In genomic region chr19:6064703-6065073, GRCh38 we compare ENCODE assay signal across 18 cellular contexts. TPM values are rescaled to one million over a fixed set of nuclear protein-coding genes. Genes with fewer than 3 reads are reported as not detected.
DNase-seq lines count a peak whose midpoint lies in the region; ATAC-seq and TF ChIP-seq lines count a peak whose summit lies in the region.
"Had no signal": no experiment of that assay in that cellular context is flagged by ENCODE, and none has a peak within 500 bp of the region (broad histone marks: within the 10 kb centered on the region; RNA-seq: fewer than 3 reads in every experiment).

No MANE protein-coding gene starts in this region.

- peaks cover 49% of the 10 kb centered on the region for H3K4me1 ChIP-seq in CD4-positive, alpha-beta memory T cell (ENCODE audit: insufficient read depth, low read length)
- H3K4me1 ChIP-seq in Peyer's patch (peaks cover 0 to 85% (median 2%) of the 10 kb centered on the region in 4 donors), esophagus muscularis mucosa (peaks cover 87 to 100% (median 98%) of the 10 kb centered on the region in 4 donors)

- peak overlapping the region in 1 of 8 donors; percentile 26 for H3K4me3 Mint-ChIP-seq in CD4-positive, alpha-beta memory T cell
- H3K4me3 Mint-ChIP-seq in progenitor cell of endocrine pancreas (ENCODE audit: low read depth), result peak overlapping the region; percentile 45
- H3K4me3 Mint-ChIP-seq: activated naive CD4-positive, alpha-beta T cell treated with anti-CD3 and anti-CD28 coated beads, Interleukin-2, amount 10 ng/mL, durations not matched to agents 7 days and 5 days had no signal

- TF ChIP-seq EP300 in esophagus muscularis mucosa (IDR thresholded peaks at IDR 0.05), result no peak

- peaks cover 0 to 2% of the 10 kb centered on the region in 2 donors for H3K27me3 Mint-ChIP-seq in CD4-positive, alpha-beta memory T cell
- H3K27me3 Mint-ChIP-seq in progenitor cell of endocrine pancreas, result no peaks in the 10 kb centered on the region

- H3K27ac Mint-ChIP-seq in CD4-positive, alpha-beta memory T cell, result peak overlapping the region in 5 of 7 donors; percentile 43 to 82 (median 69)
- no peak overlapping the region for H3K27ac Mint-ChIP-seq in progenitor cell of endocrine pancreas
- H3K27ac Mint-ChIP-seq: activated naive CD4-positive, alpha-beta T cell treated with anti-CD3 and anti-CD28 coated beads, Interleukin-2, amount 10 ng/mL, durations not matched to agents 7 days and 5 days had no signal

- no peak overlapping the region for H3K27ac ChIP-seq in CD4-positive, alpha-beta memory T cell (ENCODE audit: low read depth, low read length)
- H3K27ac ChIP-seq in Peyer's patch (peak overlapping the region; percentile 40 to 92 (median 55)), esophagus muscularis mucosa (replicated peaks in 1 of 4) (peak overlapping the region; percentile 92 to 94 (median 94))
- H3K27ac ChIP-seq: SJCRH30 had no signal

- intact Hi-C loops in CD4-positive, alpha-beta memory T cell (cut with micrococcal nuclease), result loop anchor here (5.0 kb wide), 1 partner anchor 43 kb away; no protein-coding TSS in a partner anchor
- intact Hi-C loops in esophagus muscularis mucosa (cut with DNase I), result no loop called here

- no peaks in the 10 kb centered on the region for H3K36me3 ChIP-seq in CD4-positive, alpha-beta memory T cell (ENCODE audit: insufficient read depth, low read length)
- H3K36me3 ChIP-seq in Peyer's patch (no peaks in the 10 kb centered on the region), esophagus muscularis mucosa (no peaks in the 10 kb centered on the region)
- H3K36me3 ChIP-seq: SJCRH30 had no signal

- TF ChIP-seq POLR2A in Peyer's patch (IDR thresholded peaks at IDR 0.05) (no peak), esophagus muscularis mucosa (IDR thresholded peaks at IDR 0.05; ENCODE audit: low read depth) (no peak)

- ATAC-seq in HG02884 (IDR thresholded peaks at IDR 0.05; ENCODE audit: unreplicated experiment), result no peak
- no peak for ATAC-seq in HG03442 (IDR thresholded peaks at IDR 0.05; ENCODE audit: unreplicated experiment)
- ATAC-seq in GM19035 (IDR thresholded peaks at IDR 0.05; ENCODE audit: unreplicated experiment), result no peak
- ATAC-seq: body of pancreas, GM12878 had no signal

- DNase-seq in CD4-positive, alpha-beta memory T cell, result no peak
- DNase-seq in Peyer's patch (peak in 1 of 3 donors; percentile 7), esophagus muscularis mucosa (ENCODE audit: extremely low spot score) (no peak), progenitor cell of endocrine pancreas (ENCODE audit: low spot score, unreplicated experiment) (no peak), HuH-7 (ENCODE audit: low spot score) (no peak)
- DNase-seq: activated CD4-positive, alpha-beta T cell treated with anti-CD3 and anti-CD28 coated beads for 4 hours; activated CD8-positive, alpha-beta memory T cell treated with anti-CD3 and anti-CD28 coated beads, Interleukin-2, amount 50 U/mL, for 4 hours; activated naive CD4-positive, alpha-beta T cell treated with anti-CD3 and anti-CD28 coated beads, Interleukin-2, amount 10 ng/mL, durations not matched to agents 7 days and 5 days; NCI-H1417 treated with DMSO at 0.1 percent for 48 hours; NCI-H2171 treated with DMSO at 0.1 percent for 48 hours; SJCRH30; stimulated activated naive CD4-positive, alpha-beta T cell; T1000 had no signal

- no peaks in the 10 kb centered on the region for H3K27me3 ChIP-seq in CD4-positive, alpha-beta memory T cell (ENCODE audit: insufficient read depth, low read length)
- H3K27me3 ChIP-seq in Peyer's patch, result no peaks in the 10 kb centered on the region
- no peaks in the 10 kb centered on the region for H3K27me3 ChIP-seq in esophagus muscularis mucosa
- H3K27me3 ChIP-seq: body of pancreas, SJCRH30 had no signal

- peaks cover 0 to 3% (median 0%) of the 10 kb centered on the region in 8 donors for H3K9me3 Mint-ChIP-seq in CD4-positive, alpha-beta memory T cell
- peaks cover 8% of the 10 kb centered on the region for H3K9me3 Mint-ChIP-seq in progenitor cell of endocrine pancreas (ENCODE audit: low read depth)

- no peak for TF ChIP-seq CTCF in Peyer's patch (IDR thresholded peaks at IDR 0.05)
- TF ChIP-seq CTCF in esophagus muscularis mucosa (IDR thresholded peaks at IDR 0.05), result no peak
- TF ChIP-seq CTCF in progenitor cell of endocrine pancreas (IDR thresholded peaks at IDR 0.05; ENCODE audit: unreplicated experiment), result no peak

- H3K36me3 Mint-ChIP-seq in CD4-positive, alpha-beta memory T cell, result peaks cover 0 to 5% of the 10 kb centered on the region in 2 donors
- H3K36me3 Mint-ChIP-seq in progenitor cell of endocrine pancreas (ENCODE audit: insufficient read depth), result peaks cover 20% of the 10 kb centered on the region

- POLR2A ChIA-PET in CD4-positive, alpha-beta memory T cell (lab: Charles Lee; ENCODE audit: partially characterized antibody), result no interaction called here

- peaks cover 43 to 86% (median 54%) of the 10 kb centered on the region in 4 donors for H3K4me1 Mint-ChIP-seq in CD4-positive, alpha-beta memory T cell
- peaks cover 64% of the 10 kb centered on the region for H3K4me1 Mint-ChIP-seq in progenitor cell of endocrine pancreas (ENCODE audit: low read depth)

- CTCF ChIA-PET in CD4-positive, alpha-beta memory T cell (lab: Charles Lee; ENCODE audit: partially characterized antibody), result no interaction called here

- H3K9me3 ChIP-seq in CD4-positive, alpha-beta memory T cell (ENCODE audit: control insufficient read depth in 1 of 2, low read length in 2 of 2), result no peaks in the 10 kb centered on the region
- no peaks in the 10 kb centered on the region for H3K9me3 ChIP-seq in Peyer's patch
- no peaks in the 10 kb centered on the region for H3K9me3 ChIP-seq in esophagus muscularis mucosa
- H3K9me3 ChIP-seq: body of pancreas, SJCRH30 had no signal

- 92% methylated on average over 2 of the region's 2 CpGs for whole genome bisulfite sequencing in esophagus muscularis mucosa

- no peak overlapping the region for H3K4me3 ChIP-seq in CD4-positive, alpha-beta memory T cell (ENCODE audit: low read length in 2 of 2)
- H3K4me3 ChIP-seq in Peyer's patch, result no peak overlapping the region
- no peak overlapping the region for H3K4me3 ChIP-seq in esophagus muscularis mucosa
- H3K4me3 ChIP-seq: body of pancreas, GM12878, SJCRH30 had no signal

RNA-seq across cellular contexts. Expression of gene RFX2, which starts 45.6 kb away (rescaled TPM):
- 1 to 10 TPM; 5.6 to 6.7 TPM for total RNA-seq in CD4-positive, alpha-beta memory T cell
- polyA plus RNA-seq in CD4-positive, alpha-beta memory T cell, result 1 to 10 TPM; 3.6 to 6.0 TPM
- total RNA-seq in Peyer's patch (10 to 100 TPM in 2 of 4 donors, 1 to 10 TPM in 2; 2.6 to 33.9 (median 10.3) TPM), esophagus muscularis mucosa (10 to 100 TPM; 25.5 to 49.9 (median 32.8) TPM), progenitor cell of endocrine pancreas (24.2 and 24.8 TPM in 2 replicates)
